Comparison of ENCODE assay signal across 13 cellular contexts in the genomic region with DNA sequence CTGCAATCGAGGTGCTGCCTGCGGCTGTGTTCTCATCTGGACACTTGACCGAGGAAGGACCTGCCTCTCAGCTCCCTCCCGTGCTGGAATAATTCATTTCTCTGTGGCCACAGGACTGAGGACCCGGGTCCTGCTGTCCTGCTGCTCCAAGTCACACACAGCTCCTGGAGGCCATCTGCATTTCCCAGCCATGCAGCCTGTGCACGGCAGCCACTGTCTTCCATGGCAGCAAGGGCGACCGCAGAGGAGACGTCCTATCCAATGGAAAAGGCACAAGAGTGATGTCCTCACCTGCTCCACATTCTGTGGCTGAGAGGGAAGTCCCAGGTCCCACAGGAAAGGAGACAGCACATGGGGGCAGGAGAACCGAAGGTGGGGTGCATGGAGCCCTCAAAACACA.
"Had no signal": no experiment of that assay in that cellular context is flagged by ENCODE, and none has a peak within 500 bp of the region (broad histone marks: within the 10 kb centered on the region; RNA-seq: fewer than 3 reads in every experiment).

No MANE protein-coding gene starts in this region.

- DNase-seq: activated CD4-positive, alpha-beta T cell treated with anti-CD3 and anti-CD28 coated beads for 48 hours; activated naive CD4-positive, alpha-beta T cell treated with anti-CD3 and anti-CD28 coated beads for 36 hours; activated T-cell treated with anti-CD3 and anti-CD28 coated beads, Interleukin-2, amount 50 U/mL, for 48 hours; effector CD4-positive, alpha-beta T cell; foreskin melanocyte; left ventricle myocardium superior; ovary; retina; small intestine; T-helper 1 cell; tibial artery had no signal

- H3K9me3 ChIP-seq: ovary had no signal

- H3K4me1 ChIP-seq: tibial artery had no signal

- H3K27me3 ChIP-seq: ovary had no signal

- H3K27ac ChIP-seq: ovary, SK-N-MC, tibial artery had no signal

- H3K36me3 ChIP-seq: ovary, tibial artery had no signal

- ATAC-seq: left ventricle myocardium superior; stimulated activated effector memory CD8-positive, alpha-beta T cell treated with anti-CD3 and anti-CD28 coated beads, Interleukin-12 subunit alpha, Interleukin-12 subunit beta, amount 100 ng/mL, for 72 hours had no signal

- H3K4me3 ChIP-seq: ovary, SK-N-MC, tibial artery had no signal
